In genomic region chr1:6108937-6109636, GRCh38 we compare ENCODE assay signal across 8 cellular contexts.
A peak's percentile ranks its signal among the peaks of the same experiment; 100 is the strongest.
DNase-seq lines count a peak whose midpoint lies in the region; ATAC-seq and TF ChIP-seq lines count a peak whose summit lies in the region.

No MANE protein-coding gene starts in this region.

- no peaks in the 10 kb centered on the region for H3K36me3 ChIP-seq in CD8-positive, alpha-beta T cell (ENCODE audit: insufficient read depth, low read length)

- H3K4me1 ChIP-seq in CD8-positive, alpha-beta T cell (ENCODE audit: insufficient read depth, low read length): no peaks in the 10 kb centered on the region

- no peaks in the 10 kb centered on the region for H3K4me1 Mint-ChIP-seq in CD8-positive, alpha-beta T cell (ENCODE audit: low read depth)
- no peaks in the 10 kb centered on the region for H3K4me1 Mint-ChIP-seq in activated T-helper 1 cell treated with anti-CD3 and anti-CD28 coated beads, Interleukin-12 subunit alpha, Interleukin-12 subunit beta, Interleukin-2, Interleukin-4 antibody, amounts not matched to agents 30 ng/mL and 10 ng/mL and 1 ng/mL, durations not matched to agents 14 hours and 24 hours and 36 hours (ENCODE audit: low read depth)
- H3K4me1 Mint-ChIP-seq in type B pancreatic cell (ENCODE audit: unreplicated experiment): no peaks in the 10 kb centered on the region

- no peaks in the 10 kb centered on the region for H3K36me3 Mint-ChIP-seq in CD8-positive, alpha-beta T cell
- no peaks in the 10 kb centered on the region for H3K36me3 Mint-ChIP-seq in activated T-helper 1 cell treated with anti-CD3 and anti-CD28 coated beads, Interleukin-12 subunit alpha, Interleukin-12 subunit beta, Interleukin-2, Interleukin-4 antibody, amounts not matched to agents 30 ng/mL and 10 ng/mL and 1 ng/mL, durations not matched to agents 14 hours and 24 hours and 36 hours (ENCODE audit: low read depth)
- H3K36me3 Mint-ChIP-seq in type B pancreatic cell: no peaks in the 10 kb centered on the region

- H3K9me3 Mint-ChIP-seq in CD8-positive, alpha-beta T cell: no peaks in the 10 kb centered on the region
- no peaks in the 10 kb centered on the region for H3K9me3 Mint-ChIP-seq in activated T-helper 1 cell treated with anti-CD3 and anti-CD28 coated beads, Interleukin-12 subunit alpha, Interleukin-12 subunit beta, Interleukin-2, Interleukin-4 antibody, amounts not matched to agents 30 ng/mL and 10 ng/mL and 1 ng/mL, durations not matched to agents 14 hours and 24 hours and 36 hours
- H3K9me3 Mint-ChIP-seq in type B pancreatic cell: no peaks in the 10 kb centered on the region

- POLR2A ChIA-PET in CD8-positive, alpha-beta T cell (lab: Charles Lee): no interaction called here

- DNase-seq in CD8-positive, alpha-beta T cell: peak in 2 of 7 experiments; percentile 24 to 28
- DNase-seq in GM20000 (ENCODE audit: low spot score) (peak; percentile 84), NCI-H345 treated with DMSO at 0.1 percent for 48 hours (lab: John Stamatoyannopoulos, UW; ENCODE audit: unreplicated experiment) (peak; percentile 81), iPS-NIHi7 (ENCODE audit: extremely low spot score) (peak; percentile 80), type B pancreatic cell (ENCODE audit: extremely low spot score, unreplicated experiment) (no peak), superior temporal gyrus (ENCODE audit: extremely low spot score) (no peak)
- peak; percentile 25 for DNase-seq in activated T-helper 1 cell treated with anti-CD3 and anti-CD28 coated beads, Interleukin-12 subunit alpha, Interleukin-12 subunit beta, Interleukin-2, Interleukin-4 antibody, amounts not matched to agents 30 ng/mL and 10 ng/mL and 1 ng/mL, durations not matched to agents 14 hours and 24 hours and 36 hours (ENCODE audit: low spot score)

- TF ChIP-seq CTCF in CD8-positive, alpha-beta T cell (IDR thresholded peaks at IDR 0.05): no peak
- no peak for TF ChIP-seq CTCF in GM20000 (IDR thresholded peaks at IDR 0.05; ENCODE audit: extremely low read depth, missing control alignments)
- TF ChIP-seq CTCF in type B pancreatic cell (conservative IDR thresholded peaks at IDR 0.05): peak; percentile 54

- H3K9me3 ChIP-seq in CD8-positive, alpha-beta T cell (ENCODE audit: low read length): no peaks in the 10 kb centered on the region

- H3K4me3 ChIP-seq in CD8-positive, alpha-beta T cell (ENCODE audit: low read depth, low read length): no peak overlapping the region

- CTCF ChIA-PET in CD8-positive, alpha-beta T cell (lab: Charles Lee): interaction anchor here (2.0 kb wide), 1 partner anchor 134 kb away, joined by 5 read pairs; no protein-coding TSS in a partner anchor

- no peak overlapping the region for H3K27ac ChIP-seq in CD8-positive, alpha-beta T cell (ENCODE audit: low read depth, low read length)

- intact Hi-C loops in CD8-positive, alpha-beta T cell (cut with DNase I, micrococcal nuclease): loop anchor here (1.0 to 2.0 kb wide), 2 partner anchors 96 to 136 kb away; no protein-coding TSS in a partner anchor
- intact Hi-C loops in activated T-helper 1 cell treated with anti-CD3 and anti-CD28 coated beads, Interleukin-12 subunit alpha, Interleukin-12 subunit beta, Interleukin-2, Interleukin-4 antibody, amounts not matched to agents 30 ng/mL and 10 ng/mL and 1 ng/mL, durations not matched to agents 14 hours and 24 hours and 36 hours (cut with micrococcal nuclease): loop anchor here (1.0 to 5.0 kb wide), 3 partner anchors 32 to 136 kb away; partner anchors contain the start of gene CHD5

- no peak overlapping the region for H3K4me3 Mint-ChIP-seq in CD8-positive, alpha-beta T cell
- H3K4me3 Mint-ChIP-seq in activated T-helper 1 cell treated with anti-CD3 and anti-CD28 coated beads, Interleukin-12 subunit alpha, Interleukin-12 subunit beta, Interleukin-2, Interleukin-4 antibody, amounts not matched to agents 30 ng/mL and 10 ng/mL and 1 ng/mL, durations not matched to agents 14 hours and 24 hours and 36 hours: no peak overlapping the region
- H3K4me3 Mint-ChIP-seq in type B pancreatic cell: no peak overlapping the region

- no peak overlapping the region for H3K27ac Mint-ChIP-seq in CD8-positive, alpha-beta T cell
- H3K27ac Mint-ChIP-seq in activated T-helper 1 cell treated with anti-CD3 and anti-CD28 coated beads, Interleukin-12 subunit alpha, Interleukin-12 subunit beta, Interleukin-2, Interleukin-4 antibody, amounts not matched to agents 30 ng/mL and 10 ng/mL and 1 ng/mL, durations not matched to agents 14 hours and 24 hours and 36 hours: no peak overlapping the region
- H3K27ac Mint-ChIP-seq in type B pancreatic cell: no peak overlapping the region

- peak; percentile 71 for ATAC-seq in CD8-positive, alpha-beta T cell
- no peak for ATAC-seq in HG02973 (IDR thresholded peaks at IDR 0.05; ENCODE audit: unreplicated experiment)

- H3K27me3 ChIP-seq in CD8-positive, alpha-beta T cell (ENCODE audit: insufficient read depth, low read length): peaks cover 4% of the 10 kb centered on the region

- H3K27me3 Mint-ChIP-seq in CD8-positive, alpha-beta T cell (ENCODE audit: low read depth): peaks cover 15% of the 10 kb centered on the region
- peaks cover 8% of the 10 kb centered on the region for H3K27me3 Mint-ChIP-seq in activated T-helper 1 cell treated with anti-CD3 and anti-CD28 coated beads, Interleukin-12 subunit alpha, Interleukin-12 subunit beta, Interleukin-2, Interleukin-4 antibody, amounts not matched to agents 30 ng/mL and 10 ng/mL and 1 ng/mL, durations not matched to agents 14 hours and 24 hours and 36 hours (ENCODE audit: insufficient read depth)
- H3K27me3 Mint-ChIP-seq in type B pancreatic cell: peaks cover 11% of the 10 kb centered on the region

Comparison
In these comparisons a context has a peak if more than half of its experiments do, and no peak if none do; other contexts are left out.
1. DNase-seq: peak in GM20000 (single experiment), NCI-H345 treated with DMSO at 0.1 percent for 48 hours (single experiment), activated T-helper 1 cell treated with anti-CD3 and anti-CD28 coated beads, Interleukin-12 subunit alpha, Interleukin-12 subunit beta, Interleukin-2, Interleukin-4 antibody, amounts not matched to agents 30 ng/mL and 10 ng/mL and 1 ng/mL, durations not matched to agents 14 hours and 24 hours and 36 hours (single experiment) and iPS-NIHi7 (single experiment); none in type B pancreatic cell (single experiment) and superior temporal gyrus (single experiment).